ENCODE assay signal across 9 cellular contexts in genomic region chr7:134890246-134891240, GRCh38.
DNase-seq lines count a peak whose midpoint lies in the region; ATAC-seq, FAIRE-seq and TF ChIP-seq lines count a peak whose summit lies in the region.
"Had no signal": no experiment of that assay in that cellular context is flagged by ENCODE, and none has a peak within 500 bp of the region (broad histone marks: within the 10 kb centered on the region; RNA-seq: fewer than 3 reads in every experiment).

No MANE protein-coding gene starts in this region.

- H3K4me3 Mint-ChIP-seq in activated CD4-positive, alpha-beta memory T cell treated with anti-CD3 and anti-CD28 coated beads for 36 hours, result no peak overlapping the region
- no peak overlapping the region for H3K4me3 Mint-ChIP-seq in activated T-cell treated with anti-CD3 and anti-CD28 coated beads, Interleukin-2, amount 50 U/mL, for 72 hours

- no peak for FAIRE-seq in urothelium cell line (lab: Jason Lieb, UNC)

- intact Hi-C loops in activated CD4-positive, alpha-beta memory T cell treated with anti-CD3 and anti-CD28 coated beads for 36 hours (cut with micrococcal nuclease), result no loop called here

- no peak overlapping the region for H3K27ac Mint-ChIP-seq in activated CD4-positive, alpha-beta memory T cell treated with anti-CD3 and anti-CD28 coated beads for 36 hours
- H3K27ac Mint-ChIP-seq in activated T-cell treated with anti-CD3 and anti-CD28 coated beads, Interleukin-2, amount 50 U/mL, for 72 hours, result no peak overlapping the region

- CTCF ChIA-PET in activated CD4-positive, alpha-beta memory T cell treated with anti-CD3 and anti-CD28 coated beads for 36 hours (lab: Charles Lee), result no interaction called here

- DNase-seq in NCI-H748 (lab: John Stamatoyannopoulos, UW; ENCODE audit: unreplicated experiment) (peak; percentile 72), NCI-H748 treated with DMSO at 0.1 percent for 48 hours (lab: John Stamatoyannopoulos, UW) (no peak), cardiac fibroblast (ENCODE audit: low read depth in 2 of 2) (peak; percentile 66 to 71), lung microvascular endothelial cell (ENCODE audit: low read depth in 2 of 2) (peak; percentile 49 to 67), urothelium cell line (ENCODE audit: low spot score) (peak; percentile 48)
- DNase-seq in activated CD4-positive, alpha-beta memory T cell treated with anti-CD3 and anti-CD28 coated beads for 36 hours, result no peak
- no peak for DNase-seq in activated T-cell treated with anti-CD3 and anti-CD28 coated beads, Interleukin-2, amount 50 U/mL, for 72 hours
- no peak for DNase-seq in NK-92 treated with Interleukin-12 subunit alpha and Interleukin-12 subunit beta, amount 100 ng/mL, for 24 hours (lab: John Stamatoyannopoulos, UW)

- peaks cover 5% of the 10 kb centered on the region for H3K27me3 Mint-ChIP-seq in activated CD4-positive, alpha-beta memory T cell treated with anti-CD3 and anti-CD28 coated beads for 36 hours
- H3K27me3 Mint-ChIP-seq in activated T-cell treated with anti-CD3 and anti-CD28 coated beads, Interleukin-2, amount 50 U/mL, for 72 hours (ENCODE audit: low read depth), result peaks cover 16% of the 10 kb centered on the region

- POLR2A ChIA-PET in activated CD4-positive, alpha-beta memory T cell treated with anti-CD3 and anti-CD28 coated beads for 36 hours (lab: Charles Lee), result no interaction called here

- H3K4me3 ChIP-seq in cardiac fibroblast (replicated peaks in 1 of 2; ENCODE audit: low read depth in 2 of 2, low read length in 2 of 2), result peak overlapping the region; percentile 51 to 62
- H3K4me3 ChIP-seq: mucosa of descending colon had no signal

- no peaks in the 10 kb centered on the region for H3K36me3 Mint-ChIP-seq in activated CD4-positive, alpha-beta memory T cell treated with anti-CD3 and anti-CD28 coated beads for 36 hours
- peaks cover 3 to 4% of the 10 kb centered on the region in 2 donors for H3K36me3 Mint-ChIP-seq in activated T-cell treated with anti-CD3 and anti-CD28 coated beads, Interleukin-2, amount 50 U/mL, for 72 hours (ENCODE audit: insufficient read depth in 2 of 2)

- no peak for TF ChIP-seq CTCF in cardiac fibroblast (IDR thresholded peaks at IDR 0.05; ENCODE audit: low read depth, low read length)

- no peak for ATAC-seq in activated T-cell treated with anti-CD3 and anti-CD28 coated beads, Interleukin-2, amount 50 U/mL, for 72 hours (replicated peaks in 1 of 2)

- H3K9me3 Mint-ChIP-seq in activated CD4-positive, alpha-beta memory T cell treated with anti-CD3 and anti-CD28 coated beads for 36 hours, result peaks cover 4% of the 10 kb centered on the region
- H3K9me3 Mint-ChIP-seq in activated T-cell treated with anti-CD3 and anti-CD28 coated beads, Interleukin-2, amount 50 U/mL, for 72 hours, result peaks cover 0 to 5% of the 10 kb centered on the region in 2 donors

- H3K4me1 Mint-ChIP-seq in activated CD4-positive, alpha-beta memory T cell treated with anti-CD3 and anti-CD28 coated beads for 36 hours (ENCODE audit: low read depth), result peaks cover 21% of the 10 kb centered on the region
- H3K4me1 Mint-ChIP-seq in activated T-cell treated with anti-CD3 and anti-CD28 coated beads, Interleukin-2, amount 50 U/mL, for 72 hours (ENCODE audit: low read depth), result peaks cover 29% of the 10 kb centered on the region

Comparison
In these comparisons a context has a peak if more than half of its experiments do, and no peak if none do; other contexts are left out.
1. DNase-seq: peak in NCI-H748 (single experiment), cardiac fibroblast (2 of 2), lung microvascular endothelial cell (2 of 2) and urothelium cell line (single experiment); none in NCI-H748 treated with DMSO at 0.1 percent for 48 hours (single experiment), activated CD4-positive, alpha-beta memory T cell treated with anti-CD3 and anti-CD28 coated beads for 36 hours (single experiment), activated T-cell treated with anti-CD3 and anti-CD28 coated beads, Interleukin-2, amount 50 U/mL, for 72 hours (0 of 2) and NK-92 treated with Interleukin-12 subunit alpha and Interleukin-12 subunit beta, amount 100 ng/mL, for 24 hours (single experiment).